Comparison of ENCODE assay signal across 1 cellular context in genomic region chr19:15613338-15613737, GRCh38.
TF ChIP-seq lines count a peak whose summit lies in the region.

No MANE protein-coding gene starts in this region.

TF ChIP-seq in K562, 482 proteins besides CTCF, POLR2A, EP300 and RAD21:
- TF ChIP-seq ZFP36 (IDR thresholded peaks at IDR 0.05; ENCODE audit: low read depth, low read length, partially characterized antibody) (peak; percentile 93), RBM25 (IDR thresholded peaks at IDR 0.05; ENCODE audit: low read depth, low read length, severe bottlenecking) (peak; percentile 90), ZNF354B (CRISPR knock-in tag; IDR thresholded peaks at IDR 0.05) (no peak), BCOR (IDR thresholded peaks at IDR 0.05) (0 out of 2 replicates have a peak, but pooled peaks have one; percentile 41), ZKSCAN1 (IDR thresholded peaks at IDR 0.05; ENCODE audit: low read depth, low read length) (peak; percentile 73)
